Comparison of ENCODE assay signal across 24 cellular contexts in the genomic region with DNA sequence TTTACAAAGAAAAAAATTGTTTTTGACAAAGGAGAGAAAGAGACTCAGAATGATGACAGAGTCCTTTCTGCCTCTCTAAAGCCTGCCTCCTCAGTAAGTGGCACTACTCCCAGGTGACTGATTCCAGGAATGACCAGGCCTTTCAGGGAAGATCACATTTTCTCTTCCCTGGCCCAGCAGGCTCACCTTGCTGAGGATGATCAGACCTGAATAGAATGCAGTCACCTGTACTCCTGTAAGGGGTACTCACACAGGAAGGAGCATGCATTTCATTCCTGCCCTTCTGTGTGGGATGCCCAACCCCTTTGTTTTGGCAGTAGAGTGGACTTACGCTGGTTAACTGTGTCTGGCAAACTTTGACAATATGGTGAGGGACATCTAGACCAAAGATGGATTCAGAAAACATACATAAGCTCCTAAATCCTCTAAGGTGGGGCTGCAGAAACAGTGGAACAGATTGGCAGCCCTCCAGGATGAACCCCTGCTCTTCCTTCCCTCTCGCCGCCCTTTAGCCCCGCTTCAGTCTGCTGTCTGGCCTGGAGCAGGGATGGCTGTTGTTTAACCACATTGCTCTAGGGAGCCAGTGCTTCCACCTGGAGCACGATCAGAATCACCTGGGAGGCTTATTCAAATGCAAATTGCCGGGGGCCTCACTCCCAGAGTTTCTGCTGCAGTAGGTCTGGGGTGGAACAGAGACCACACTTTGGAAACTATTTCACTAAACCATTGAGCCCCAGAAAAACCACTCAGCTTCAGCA. TPM values are rescaled to one million over a fixed set of nuclear protein-coding genes. Genes with fewer than 3 reads are reported as not detected.
DNase-seq lines count a peak whose midpoint lies in the region; ATAC-seq, FAIRE-seq and TF ChIP-seq lines count a peak whose summit lies in the region.
"Had no signal": no experiment of that assay in that cellular context is flagged by ENCODE, and none has a peak within 500 bp of the region (broad histone marks: within the 10 kb centered on the region; RNA-seq: fewer than 3 reads in every experiment).

No MANE protein-coding gene starts in this region.

- no peaks in the 10 kb centered on the region for H4K20me1 ChIP-seq in smooth muscle cell (ENCODE audit: low read depth)

- peak overlapping the region; percentile 73 for H3K9ac ChIP-seq in iPS-20b (ENCODE audit: low read depth, low read length)
- H3K9ac ChIP-seq in smooth muscle cell (ENCODE audit: low read depth): no peak overlapping the region

- H3K27me3 ChIP-seq in iPS-20b (ENCODE audit: insufficient read depth, low read length) (no peaks in the 10 kb centered on the region), smooth muscle cell (ENCODE audit: low read depth) (no peaks in the 10 kb centered on the region)
- H3K27me3 ChIP-seq: Peyer's patch, sigmoid colon, SJSA1 had no signal

- H3K79me2 ChIP-seq in smooth muscle cell (ENCODE audit: low read depth): no peaks in the 10 kb centered on the region

- H3K27ac ChIP-seq in iPS-20b (ENCODE audit: low read length) (peak overlapping the region; percentile 83), smooth muscle cell (ENCODE audit: low read depth) (peak overlapping the region; percentile 37)
- H3K27ac ChIP-seq: epithelial cell of prostate, lower lobe of right lung, Peyer's patch, sigmoid colon, SJSA1 had no signal

- 50% methylated on average over 6 of the region's 6 CpGs for WGBS in smooth muscle cell (ENCODE audit: low lambda C conversion rate)

- H3K4me2 ChIP-seq in smooth muscle cell: no peak overlapping the region

- H3K4me3 ChIP-seq in iPS-20b (ENCODE audit: low read length) (peak overlapping the region; percentile 50), smooth muscle cell (no peak overlapping the region)
- H3K4me3 ChIP-seq: lower lobe of right lung, Peyer's patch, sigmoid colon, SJSA1 had no signal

- TF ChIP-seq CTCF in smooth muscle cell (IDR thresholded peaks at IDR 0.05; ENCODE audit: borderline replicate concordance, insufficient read depth, poor library complexity, severe bottlenecking) (no peak), D721Med (IDR thresholded peaks at IDR 0.05; ENCODE audit: insufficient read depth, missing control alignments) (no peak)

- H3K9me3 ChIP-seq in iPS-20b (ENCODE audit: insufficient read depth, low read depth, low read length): no peaks in the 10 kb centered on the region
- no peaks in the 10 kb centered on the region for H3K9me3 ChIP-seq in smooth muscle cell (replicated peaks; ENCODE audit: low read depth)
- H3K9me3 ChIP-seq: lower lobe of right lung, Peyer's patch, sigmoid colon, SJSA1 had no signal

- H3F3A ChIP-seq in smooth muscle cell (ENCODE audit: low read depth): peaks cover 4% of the 10 kb centered on the region

- no peak overlapping the region for H2AFZ ChIP-seq in smooth muscle cell (ENCODE audit: low read depth)

- ATAC-seq in HG02973 (IDR thresholded peaks at IDR 0.05; ENCODE audit: unreplicated experiment): no peak
- ATAC-seq: lower lobe of right lung had no signal

- H3K36me3 ChIP-seq in iPS-20b (ENCODE audit: insufficient read depth, low read depth, low read length) (no peaks in the 10 kb centered on the region), smooth muscle cell (ENCODE audit: low read depth) (no peaks in the 10 kb centered on the region)
- H3K36me3 ChIP-seq: sigmoid colon, SJSA1 had no signal

- peak; percentile 56 for DNase-seq in NCI-H345 (lab: John Stamatoyannopoulos, UW)
- DNase-seq in NCI-H345 treated with DMSO at 0.1 percent for 48 hours (lab: John Stamatoyannopoulos, UW; ENCODE audit: unreplicated experiment): no peak
- peak; percentile 39 to 69 for DNase-seq in NCI-H526 (lab: John Stamatoyannopoulos, UW)
- no peak for DNase-seq in smooth muscle cell (lab: John Stamatoyannopoulos, UW; ENCODE audit: unreplicated experiment)
- DNase-seq in D721Med (ENCODE audit: insufficient read length, low spot score): no peak
- DNase-seq in LoVo (ENCODE audit: low spot score): no peak
- DNase-seq: activated CD4-positive, alpha-beta T cell treated with anti-CD3 and anti-CD28 coated beads for 1 hour; activated naive CD4-positive, alpha-beta T cell; CD4-positive, alpha-beta T cell; DMS 273 treated with DMSO at 0.1 percent for 48 hours; GF-D8; head of caudate nucleus; lower lobe of right lung; NCI-H1092; NCI-H1930; NCI-H510A; Peyer's patch; sigmoid colon had no signal

- FAIRE-seq in D721Med (lab: Jason Lieb, UNC): no peak
- FAIRE-seq: islet of Langerhans, TTC549 had no signal

- H3K4me1 ChIP-seq in iPS-20b (ENCODE audit: insufficient read depth, low read length) (peaks cover 25% of the 10 kb centered on the region), smooth muscle cell (ENCODE audit: low read depth) (peaks cover 17% of the 10 kb centered on the region)
- H3K4me1 ChIP-seq: lower lobe of right lung, sigmoid colon, SJSA1 had no signal

RNA-seq across cellular contexts. Expression of gene ERG28, which starts 29.8 kb away (rescaled TPM):
- total RNA-seq in smooth muscle cell: 34.6 and 35.0 TPM in 2 replicates
- polyA plus RNA-seq in smooth muscle cell: 44.9 and 45.2 TPM in 2 replicates

RNA-seq across cellular contexts. Expression of gene TTLL5, which starts 30.2 kb away (rescaled TPM):
- 28.4 and 38.0 TPM in 2 replicates for total RNA-seq in smooth muscle cell
- polyA plus RNA-seq in smooth muscle cell: 12.6 and 16.2 TPM in 2 replicates

RNA-seq across cellular contexts. Expression of gene FLVCR2, which starts 52.5 kb away (rescaled TPM):
- total RNA-seq in smooth muscle cell: 3.9 and 13.3 TPM in 2 replicates
- polyA plus RNA-seq in smooth muscle cell: 3.0 and 3.5 TPM in 2 replicates

Comparison
In these comparisons a context has a peak if more than half of its experiments do, and no peak if none do; other contexts are left out.
1. DNase-seq: peak in NCI-H345 (single experiment) and NCI-H526 (2 of 2); none in NCI-H345 treated with DMSO at 0.1 percent for 48 hours (single experiment), smooth muscle cell (single experiment), D721Med (single experiment) and LoVo (single experiment).